In genomic region chr6:73388433-73388799, GRCh38 we compare ENCODE assay signal across 8 cellular contexts. TPM values are rescaled to one million over a fixed set of nuclear protein-coding genes. Genes with fewer than 3 reads are reported as not detected.
DNase-seq lines count a peak whose midpoint lies in the region; ATAC-seq, FAIRE-seq and TF ChIP-seq lines count a peak whose summit lies in the region.

No MANE protein-coding gene starts in this region.

- H3K4me1 Mint-ChIP-seq in activated naive CD8-positive, alpha-beta T cell treated with anti-CD3 and anti-CD28 coated beads, Interleukin-2, amount 10 ng/mL, durations not matched to agents 7 days and 5 days: peaks cover 15% of the 10 kb centered on the region

- peaks cover 2% of the 10 kb centered on the region for H3K36me3 Mint-ChIP-seq in activated naive CD8-positive, alpha-beta T cell treated with anti-CD3 and anti-CD28 coated beads, Interleukin-2, amount 10 ng/mL, durations not matched to agents 7 days and 5 days

- H3K4me3 ChIP-seq in lung: peak overlapping the region; percentile 41

- ATAC-seq in GM19324 (IDR thresholded peaks at IDR 0.05; ENCODE audit: low FRiP score, unreplicated experiment): peak; percentile 18
- peak; percentile 19 for ATAC-seq in HG03039 (IDR thresholded peaks at IDR 0.05; ENCODE audit: unreplicated experiment)
- ATAC-seq in activated naive CD8-positive, alpha-beta T cell treated with anti-CD3 and anti-CD28 coated beads, Interleukin-2, amount 10 ng/mL, durations not matched to agents 7 days and 5 days (ENCODE audit: low read depth): no peak
- no peak for ATAC-seq in lung (ENCODE audit: insufficient read depth, low FRiP score)

- 35 to 52% methylated on average over 4 of the region's 4 CpGs for WGBS in lung, 2 donors

- peak overlapping the region; percentile 71 for H3K27ac Mint-ChIP-seq in activated naive CD8-positive, alpha-beta T cell treated with anti-CD3 and anti-CD28 coated beads, Interleukin-2, amount 10 ng/mL, durations not matched to agents 7 days and 5 days

- no peak overlapping the region for H3K27ac ChIP-seq in lung (ENCODE audit: low read depth in 1 of 2, low read length in 1 of 2)

- no peaks in the 10 kb centered on the region for H3K4me1 ChIP-seq in lung (ENCODE audit: control insufficient read depth in 2 of 2, insufficient read depth in 2 of 2, low read length in 2 of 2)

- no peak for FAIRE-seq in urothelium cell line (lab: Jason Lieb, UNC)

- no peaks in the 10 kb centered on the region for H3K9me3 Mint-ChIP-seq in activated naive CD8-positive, alpha-beta T cell treated with anti-CD3 and anti-CD28 coated beads, Interleukin-2, amount 10 ng/mL, durations not matched to agents 7 days and 5 days

- no peaks in the 10 kb centered on the region for H3K27me3 ChIP-seq in lung (ENCODE audit: control insufficient read depth, insufficient read depth)

- DNase-seq in activated naive CD8-positive, alpha-beta T cell treated with anti-CD3 and anti-CD28 coated beads, Interleukin-2, amount 10 ng/mL, durations not matched to agents 7 days and 5 days: no peak
- no peak for DNase-seq in lung (ENCODE audit: low spot score)
- no peak for DNase-seq in OCI-M2 (lab: John Stamatoyannopoulos, UW; ENCODE audit: unreplicated experiment)
- DNase-seq in RKO (ENCODE audit: low spot score): no peak
- DNase-seq in urothelium cell line (ENCODE audit: low spot score): no peak
- DNase-seq in activated CD8-positive, alpha-beta memory T cell treated with anti-CD3 and anti-CD28 coated beads, Interleukin-2, amount 50 U/mL, for 4 hours: no peak

- no peak for TF ChIP-seq CTCF in lung (IDR thresholded peaks at IDR 0.05; ENCODE audit: control extremely low read depth, extremely low read depth)

- POLR2A ChIA-PET in activated naive CD8-positive, alpha-beta T cell treated with anti-CD3 and anti-CD28 coated beads, Interleukin-2, amount 10 ng/mL, durations not matched to agents 7 days and 5 days (lab: Charles Lee): interaction anchor here (0.6 to 1.4 kb wide), 6 partner anchors 13 to 257 kb away, joined by 3 to 5 read pairs (median 3); partner anchors contain the start of gene MTO1

- no peaks in the 10 kb centered on the region for H3K27me3 Mint-ChIP-seq in activated naive CD8-positive, alpha-beta T cell treated with anti-CD3 and anti-CD28 coated beads, Interleukin-2, amount 10 ng/mL, durations not matched to agents 7 days and 5 days

- H3K9me3 ChIP-seq in lung (ENCODE audit: control insufficient read depth in 2 of 2, insufficient read depth in 1 of 2, low read length in 1 of 2): no peaks in the 10 kb centered on the region

- peak overlapping the region; percentile 82 for H3K4me3 Mint-ChIP-seq in activated naive CD8-positive, alpha-beta T cell treated with anti-CD3 and anti-CD28 coated beads, Interleukin-2, amount 10 ng/mL, durations not matched to agents 7 days and 5 days

- H3K36me3 ChIP-seq in lung (ENCODE audit: control insufficient read depth in 2 of 2, insufficient read depth in 2 of 2, low read length in 2 of 2): no peaks in the 10 kb centered on the region

RNA-seq across cellular contexts. Expression of gene DDX43, which starts 6.2 kb away (rescaled TPM):
- total RNA-seq in activated naive CD8-positive, alpha-beta T cell treated with anti-CD3 and anti-CD28 coated beads, Interleukin-2, amount 10 ng/mL, durations not matched to agents 7 days and 5 days: 1 to 10 TPM; 1.3 to 3.5 TPM
- total RNA-seq in lung: 1 to 10 TPM in 1 of 2 donors, under 1 TPM in 1; 0.14 to 3.0 TPM
- polyA plus RNA-seq in lung: 1 to 10 TPM in 1 of 2 donors, under 1 TPM in 1; 0.81 to 1.0 TPM

RNA-seq across cellular contexts. Expression of gene OOEP, which starts 18.7 kb away (rescaled TPM):
- 1 to 10 TPM; 1.1 to 1.4 TPM for total RNA-seq in activated naive CD8-positive, alpha-beta T cell treated with anti-CD3 and anti-CD28 coated beads, Interleukin-2, amount 10 ng/mL, durations not matched to agents 7 days and 5 days
- under 1 TPM in 1 of 2 donors, not detected in 1; 0.98 TPM for total RNA-seq in lung
- under 1 TPM; 0.16 to 0.37 TPM for polyA plus RNA-seq in lung

RNA-seq across cellular contexts. Expression of gene KHDC3L, which starts 26.0 kb away (rescaled TPM):
- not detected for total RNA-seq in activated naive CD8-positive, alpha-beta T cell treated with anti-CD3 and anti-CD28 coated beads, Interleukin-2, amount 10 ng/mL, durations not matched to agents 7 days and 5 days
- not detected for total RNA-seq in lung
- polyA plus RNA-seq in lung: not detected

RNA-seq across cellular contexts. Expression of gene DPPA5, which starts 34.3 kb away (rescaled TPM):
- total RNA-seq in activated naive CD8-positive, alpha-beta T cell treated with anti-CD3 and anti-CD28 coated beads, Interleukin-2, amount 10 ng/mL, durations not matched to agents 7 days and 5 days: not detected
- not detected for total RNA-seq in lung
- polyA plus RNA-seq in lung: not detected

Comparison
In these comparisons a context has a peak if more than half of its experiments do, and no peak if none do; other contexts are left out.
1. ATAC-seq: peak in GM19324 (single experiment) and HG03039 (single experiment); none in activated naive CD8-positive, alpha-beta T cell treated with anti-CD3 and anti-CD28 coated beads, Interleukin-2, amount 10 ng/mL, durations not matched to agents 7 days and 5 days (single experiment) and lung (single experiment).